ENCODE assay signal across 20 cellular contexts in the genomic region with DNA sequence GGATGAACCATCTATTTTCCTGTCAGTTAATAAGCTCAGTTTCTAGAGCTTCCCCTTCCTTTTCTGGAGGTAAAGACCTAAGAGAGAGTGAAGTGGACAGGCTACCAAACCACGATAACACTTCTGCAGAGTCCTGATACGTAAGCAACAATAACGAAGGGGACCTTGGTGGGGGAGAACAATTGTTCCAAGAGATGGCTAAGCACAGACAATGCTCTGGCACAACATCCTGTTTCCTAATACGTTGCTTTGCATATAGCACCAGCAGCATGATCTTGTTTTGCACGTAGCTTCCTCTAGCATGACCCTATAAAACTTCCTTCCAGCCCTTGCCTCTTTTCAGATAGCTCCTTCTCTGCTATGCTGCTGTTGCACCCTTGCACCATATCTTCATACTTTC.
DNase-seq lines count a peak whose midpoint lies in the region; ATAC-seq, FAIRE-seq and TF ChIP-seq lines count a peak whose summit lies in the region.
"Had no signal": no experiment of that assay in that cellular context is flagged by ENCODE, and none has a peak within 500 bp of the region (broad histone marks: within the 10 kb centered on the region; RNA-seq: fewer than 3 reads in every experiment).

No MANE protein-coding gene starts in this region.

- H3K27ac ChIP-seq in right lobe of liver (no peak overlapping the region), HepG2 (ENCODE audit: extremely low read length, insufficient read depth, low read length) (no peak overlapping the region)

- CTCF ChIA-PET in HepG2 (lab: Yijun Ruan, JAX; ENCODE audit: low intra/inter-chr PET ratio, low total read pairs): no interaction called here

- H3K9ac ChIP-seq in HepG2 (ENCODE audit: insufficient read depth, low read depth, low read length): no peak overlapping the region
- H3K9ac ChIP-seq: SK-N-SH had no signal

- in situ Hi-C loops in HepG2 (cut with HindIII; ENCODE audit: extremely low pct_ligation_motif_present, low pct_unique_long_range_greater_than_20kb): no loop called here

- DNase-seq in right lobe of liver (no peak), HepG2 (ENCODE audit: low spot score) (no peak), NB4 (ENCODE audit: low read depth) (peak; percentile 52), NCI-H1048 (lab: John Stamatoyannopoulos, UW) (no peak), left ventricle myocardium superior (no peak), HuH-7 (ENCODE audit: low spot score) (no peak)
- DNase-seq: activated CD4-positive, CD25-positive, alpha-beta regulatory T cell; activated naive CD8-positive, alpha-beta T cell treated with anti-CD3 and anti-CD28 coated beads for 36 hours; CD8-positive, alpha-beta memory T cell; glutamatergic neuron; mucosa of descending colon; NCI-H2029 treated with DMSO at 0.1 percent for 48 hours; NCI-H774; SK-N-SH had no signal

- H3K4me1 ChIP-seq in right lobe of liver (no peaks in the 10 kb centered on the region), HepG2 (ENCODE audit: insufficient read depth, low read length) (no peaks in the 10 kb centered on the region)
- H3K4me1 ChIP-seq: HAP-1 had no signal

- no peak for TF ChIP-seq CTCF in right lobe of liver (IDR thresholded peaks at IDR 0.05)
- no peak for TF ChIP-seq CTCF in HepG2 (CRISPR knock-in tag; IDR thresholded peaks at IDR 0.05)
- TF ChIP-seq CTCF in NB4 (IDR thresholded peaks at IDR 0.05; ENCODE audit: low read depth, low read length): no peak

- H3K27me3 ChIP-seq in right lobe of liver (no peaks in the 10 kb centered on the region), HepG2 (ENCODE audit: control insufficient read depth in 1 of 2, insufficient read depth in 2 of 2, low read length in 2 of 2) (no peaks in the 10 kb centered on the region)

- no peak overlapping the region for H2AFZ ChIP-seq in HepG2 (ENCODE audit: low read length)

- no peaks in the 10 kb centered on the region for H3K79me2 ChIP-seq in HepG2 (ENCODE audit: insufficient read depth, low read length)

- H3K36me3 ChIP-seq in right lobe of liver: no peaks in the 10 kb centered on the region
- no peaks in the 10 kb centered on the region for H3K36me3 ChIP-seq in HepG2 (replicated peaks in 1 of 2; ENCODE audit: control insufficient read depth in 1 of 2, insufficient read depth in 2 of 2, low read length in 2 of 2)
- H3K36me3 ChIP-seq: HAP-1 had no signal

- no peak for TF ChIP-seq RAD21 in HepG2 (CRISPR knock-in tag; IDR thresholded peaks at IDR 0.05)

- H3K4me2 ChIP-seq in HepG2 (ENCODE audit: low read depth, low read length): no peak overlapping the region
- H3K4me2 ChIP-seq: SK-N-SH had no signal

- ATAC-seq in right lobe of liver (peak; percentile 21 to 51 (median 42)), HepG2 (no peak), HG03045 (IDR thresholded peaks at IDR 0.05; ENCODE audit: unreplicated experiment) (peak; percentile 73), GM19023 (IDR thresholded peaks at IDR 0.05; ENCODE audit: unreplicated experiment) (no peak), left ventricle myocardium superior (no peak)
- ATAC-seq: mucosa of descending colon had no signal

- H3K4me3 ChIP-seq in right lobe of liver: no peak overlapping the region
- no peak overlapping the region for H3K4me3 ChIP-seq in HepG2 (replicated peaks in 1 of 3; ENCODE audit: insufficient read depth in 1 of 3, low read depth in 2 of 3, low read length in 3 of 3)
- H3K4me3 ChIP-seq in NB4 (ENCODE audit: low read depth, low read length): no peak overlapping the region
- H3K4me3 ChIP-seq: HAP-1, mucosa of descending colon had no signal

- intact Hi-C loops in right lobe of liver (cut with DNase I): no loop called here
- intact Hi-C loops in HepG2 (cut with micrococcal nuclease; ENCODE audit: unreplicated experiment): no loop called here
- intact Hi-C loops in left ventricle myocardium superior (cut with micrococcal nuclease): no loop called here

- H3K9me3 ChIP-seq in right lobe of liver (no peaks in the 10 kb centered on the region), HepG2 (ENCODE audit: low read length) (no peaks in the 10 kb centered on the region)
- H3K9me3 ChIP-seq: HAP-1, mucosa of descending colon, SK-N-SH had no signal

- FAIRE-seq in HepG2 (lab: Jason Lieb, UNC): no peak
- FAIRE-seq: A204.1, endometrium, keratinocyte had no signal

- POLR2A ChIA-PET in HepG2 (lab: Yijun Ruan, JAX): no interaction called here

- TF ChIP-seq POLR2A in right lobe of liver (IDR thresholded peaks at IDR 0.05) (no peak), HepG2 (IDR thresholded peaks at IDR 0.05; ENCODE audit: insufficient read depth in 1 of 2, low read depth in 2 of 2, low read length in 2 of 2) (no peak), NB4 (IDR thresholded peaks at IDR 0.05; ENCODE audit: extremely low read depth, insufficient read length) (no peak)

- TF ChIP-seq EP300 in HepG2 (IDR thresholded peaks at IDR 0.05; ENCODE audit: low read depth in 2 of 2, low read length in 2 of 2) (no peak), HepG2 (CRISPR knock-in tag; IDR thresholded peaks at IDR 0.05; ENCODE audit: borderline replicate concordance) (no peak)

- H4K20me1 ChIP-seq in HepG2 (ENCODE audit: insufficient read depth, low read length): no peaks in the 10 kb centered on the region

- WGBS in right lobe of liver (ENCODE audit: insufficient coverage, low coverage, low lambda C conversion rate, missing lambda C conversion rate): 45% methylated on average over 5 of the region's 5 CpGs
- 22% methylated on average over 5 of the region's 5 CpGs for WGBS in HepG2 (ENCODE audit: low lambda C conversion rate)

- BruUV-seq in HepG2 (replicated peaks; lab: Mats Ljungman, UMichigan): no TSS peak

TF ChIP-seq in HepG2, 621 proteins besides CTCF, POLR2A, EP300 and RAD21 (continues in another document):
- TF ChIP-seq KLF12 (CRISPR knock-in tag; IDR thresholded peaks at IDR 0.05; ENCODE audit: borderline replicate concordance): no peak
- TF ChIP-seq STAG1 (CRISPR knock-in tag; IDR thresholded peaks at IDR 0.05): no peak
- no peak for TF ChIP-seq ZFP37 (CRISPR knock-in tag; IDR thresholded peaks at IDR 0.05; ENCODE audit: borderline replicate concordance)
- TF ChIP-seq SMC3 (IDR thresholded peaks at IDR 0.05; ENCODE audit: low read length): no peak
- no peak for TF ChIP-seq THAP9 (CRISPR knock-in tag; IDR thresholded peaks at IDR 0.05; ENCODE audit: borderline replicate concordance)
- TF ChIP-seq ELF3 (CRISPR knock-in tag; IDR thresholded peaks at IDR 0.05): no peak
- TF ChIP-seq RFX5 (IDR thresholded peaks at IDR 0.05; ENCODE audit: low read depth, low read length): no peak

Comparison
In these comparisons a context has a peak if more than half of its experiments do, and no peak if none do; other contexts are left out.
1. ATAC-seq: peak in right lobe of liver (4 of 4) and HG03045 (single experiment); none in HepG2 (single experiment), GM19023 (single experiment) and left ventricle myocardium superior (single experiment).